Comparison of ENCODE assay signal across 8 cellular contexts in genomic region chr19:18660051-18660910, GRCh38. TPM values are rescaled to one million over a fixed set of nuclear protein-coding genes. Genes with fewer than 3 reads are reported as not detected.
DNase-seq lines count a peak whose midpoint lies in the region; ATAC-seq and TF ChIP-seq lines count a peak whose summit lies in the region.
"Had no signal": no experiment of that assay in that cellular context is flagged by ENCODE, and none has a peak within 500 bp of the region (broad histone marks: within the 10 kb centered on the region; RNA-seq: fewer than 3 reads in every experiment).

No MANE protein-coding gene starts in this region.

- DNase-seq in SK-N-SH = no peak
- peak; percentile 81 for DNase-seq in left ventricle myocardium superior
- DNase-seq in transverse colon = peak; percentile 28
- DNase-seq in activated T-cell treated with anti-CD3 and anti-CD28 coated beads, Interleukin-2, amount 50 U/mL, for 24 hours = no peak
- DNase-seq in KBM-7 = no peak
- DNase-seq: activated T-cell treated with anti-CD3 and anti-CD28 coated beads, Interleukin-2, amount 50 U/mL, for 72 hours; NCI-H748 treated with DMSO at 0.1 percent for 48 hours had no signal

- no peaks in the 10 kb centered on the region for H3K27me3 Mint-ChIP-seq in activated T-cell treated with anti-CD3 and anti-CD28 coated beads, Interleukin-2, amount 50 U/mL, for 24 hours

- no peak for TF ChIP-seq POLR2A in transverse colon (IDR thresholded peaks at IDR 0.05)

- H3K36me3 Mint-ChIP-seq in activated T-cell treated with anti-CD3 and anti-CD28 coated beads, Interleukin-2, amount 50 U/mL, for 24 hours (ENCODE audit: low read depth) = peaks cover 1% of the 10 kb centered on the region

- peak overlapping the region; percentile 28 for H3K9ac ChIP-seq in SK-N-SH

- no peak overlapping the region for H3K4me3 Mint-ChIP-seq in activated T-cell treated with anti-CD3 and anti-CD28 coated beads, Interleukin-2, amount 50 U/mL, for 24 hours
- H3K4me3 Mint-ChIP-seq: activated T-cell treated with anti-CD3 and anti-CD28 coated beads, Interleukin-2, amount 50 U/mL, for 72 hours had no signal

- peak overlapping the region; percentile 45 for H3K4me2 ChIP-seq in SK-N-SH

- no peaks in the 10 kb centered on the region for H3K27me3 ChIP-seq in SK-N-SH (ENCODE audit: insufficient read depth)
- H3K27me3 ChIP-seq in transverse colon = no peaks in the 10 kb centered on the region

- POLR2A ChIA-PET in SK-N-SH (lab: Yijun Ruan, JAX) = no interaction called here

- H3K4me1 ChIP-seq in SK-N-SH (ENCODE audit: control insufficient read depth in 1 of 2, insufficient read depth in 2 of 2, low read depth in 1 of 2, low read length in 1 of 2) = peaks cover 13 to 32% of the 10 kb centered on the region in 2 experiments; a peak in 3 of 4 replicates
- peaks cover 0 to 23% (median 0%) of the 10 kb centered on the region in 4 donors for H3K4me1 ChIP-seq in transverse colon

- WGBS in SK-N-SH (ENCODE audit: low lambda C conversion rate) = 68% methylated on average over 7 of the region's 37 CpGs
- WGBS in transverse colon (ENCODE audit: low coverage in 1 of 2), 2 donors = 92% methylated on average over 37 of the region's 37 CpGs; no CpG with 5 or more reads in 1 of the 2 donors

- no peaks in the 10 kb centered on the region for H3K9me3 ChIP-seq in SK-N-SH
- H3K9me3 ChIP-seq in transverse colon = no peaks in the 10 kb centered on the region

- H3F3A ChIP-seq in SK-N-SH (replicated peaks; ENCODE audit: insufficient read depth) = peaks cover 30% of the 10 kb centered on the region

- in situ Hi-C loops in transverse colon (cut with MboI; ENCODE audit: low pct_ligation_motif_present in 1 of 4, low pct_unique_long_range_greater_than_20kb in 1 of 4, low sequenced_read_pairs in 3 of 4) = no loop called here
- in situ Hi-C loops in KBM-7 (cut with MboI; ENCODE audit: low pct_unique_long_range_greater_than_20kb, low sequenced_read_pairs) = no loop called here

- H3K27ac Mint-ChIP-seq in activated T-cell treated with anti-CD3 and anti-CD28 coated beads, Interleukin-2, amount 50 U/mL, for 24 hours = no peak overlapping the region
- H3K27ac Mint-ChIP-seq: activated T-cell treated with anti-CD3 and anti-CD28 coated beads, Interleukin-2, amount 50 U/mL, for 72 hours had no signal

- H3K27ac ChIP-seq in SK-N-SH (ENCODE audit: low read depth in 2 of 2, low read length in 1 of 2) = peak overlapping the region in 1 of 2 experiments; percentile 64; a peak in 2 of 4 replicates
- peak overlapping the region; percentile 64 to 72 (median 69) for H3K27ac ChIP-seq in transverse colon

- H3K79me2 ChIP-seq in SK-N-SH (ENCODE audit: insufficient read depth) = 0 out of 2 replicates have a peak, but pooled peaks cover 3% of the 10 kb centered on the region

- intact Hi-C loops in left ventricle myocardium superior (cut with micrococcal nuclease) = no loop called here
- intact Hi-C loops in transverse colon (cut with DNase I; ENCODE audit: low total_unique reads) = no loop called here

- H3K9me3 Mint-ChIP-seq in activated T-cell treated with anti-CD3 and anti-CD28 coated beads, Interleukin-2, amount 50 U/mL, for 24 hours = no peaks in the 10 kb centered on the region
- H3K9me3 Mint-ChIP-seq: activated T-cell treated with anti-CD3 and anti-CD28 coated beads, Interleukin-2, amount 50 U/mL, for 72 hours had no signal

- H3K4me3 ChIP-seq in SK-N-SH (ENCODE audit: low read depth in 2 of 2, low read length in 1 of 2) (no peak overlapping the region; a peak in 1 of 4 replicates), transverse colon (no peak overlapping the region)

- no peak for TF ChIP-seq RAD21 in SK-N-SH (IDR thresholded peaks at IDR 0.05; ENCODE audit: low read length)

- CTCF ChIA-PET in SK-N-SH (lab: Yijun Ruan, JAX) = interaction anchor here (0.6 to 1.7 kb wide), 2 partner anchors 12 to 450 kb away, joined by 3 to 6 read pairs; no protein-coding TSS in a partner anchor

- H2AFZ ChIP-seq in SK-N-SH (ENCODE audit: low read depth) = peak overlapping the region; percentile 62; the same call in 1 of the 2 replicates

- H4K20me1 ChIP-seq in SK-N-SH (ENCODE audit: insufficient read depth) = no peaks in the 10 kb centered on the region

- peak; percentile 74 for ATAC-seq in left ventricle myocardium superior
- no peak for ATAC-seq in HG03196 (IDR thresholded peaks at IDR 0.05; ENCODE audit: unreplicated experiment)
- ATAC-seq: activated T-cell treated with anti-CD3 and anti-CD28 coated beads, Interleukin-2, amount 50 U/mL, for 72 hours had no signal

- H3K9me2 ChIP-seq in SK-N-SH = no peaks in the 10 kb centered on the region

- peaks cover 21% of the 10 kb centered on the region for H3K4me1 Mint-ChIP-seq in activated T-cell treated with anti-CD3 and anti-CD28 coated beads, Interleukin-2, amount 50 U/mL, for 24 hours (ENCODE audit: low read depth)

- TF ChIP-seq EP300 in SK-N-SH (IDR thresholded peaks at IDR 0.05; ENCODE audit: borderline replicate concordance in 1 of 2, low read depth in 1 of 2, low read length in 1 of 2) = no peak; a peak in 1 of 4 replicates
- no peak for TF ChIP-seq EP300 in transverse colon (IDR thresholded peaks at IDR 0.05; ENCODE audit: low read depth)

- no peak for TF ChIP-seq CTCF in SK-N-SH (IDR thresholded peaks at IDR 0.05)
- TF ChIP-seq CTCF in transverse colon (IDR thresholded peaks at IDR 0.05) = no peak

- H3K36me3 ChIP-seq in SK-N-SH (replicated peaks in 1 of 2; ENCODE audit: control insufficient read depth in 1 of 2, insufficient read depth in 2 of 2, low read length in 1 of 2) (no peaks in the 10 kb centered on the region), transverse colon (no peaks in the 10 kb centered on the region)

TF ChIP-seq in SK-N-SH, 30 proteins besides CTCF, POLR2A, EP300 and RAD21:
- TF ChIP-seq FOSL2 (IDR thresholded peaks at IDR 0.05; ENCODE audit: borderline replicate concordance, low read depth) = 0 out of 2 replicates have a peak, but pooled peaks have one; percentile 44
- TF ChIP-seq TCF12 (IDR thresholded peaks at IDR 0.05) = peak; percentile 43; the same call in 1 of the 2 replicates
- TF ChIP-seq GATA2 (CRISPR knock-in tag; IDR thresholded peaks at IDR 0.05) = no peak
- no peak for TF ChIP-seq YY1 (IDR thresholded peaks at IDR 0.05; ENCODE audit: low read depth)

RNA-seq across cellular contexts. Expression of gene CRTC1, which starts 23.2 kb away (rescaled TPM):
- 2.2 and 5.0 TPM in 2 replicates for polyA plus RNA-seq in SK-N-SH (2012; rRNA removed)
- 2.1 and 3.2 TPM in 2 replicates for polyA plus RNA-seq in SK-N-SH (2012; cell fraction: cytosol; rRNA removed)
- 21.9 and 27.2 TPM in 2 replicates for polyA plus RNA-seq in SK-N-SH (2012; cell fraction: nucleus; rRNA removed)
- 10.3 TPM for total RNA-seq in left ventricle myocardium superior
- 10 to 100 TPM in 1 of 4 donors, 1 to 10 TPM in 3; 6.2 to 17.6 (median 7.7) TPM for total RNA-seq in transverse colon

RNA-seq across cellular contexts. Expression of gene KLHL26, which starts 23.5 kb away (rescaled TPM):
- polyA plus RNA-seq in SK-N-SH (2012; rRNA removed) = 1.9 and 4.6 TPM in 2 replicates
- polyA plus RNA-seq in SK-N-SH (2012; cell fraction: cytosol; rRNA removed) = 1.7 and 1.8 TPM in 2 replicates
- 5.0 and 5.5 TPM in 2 replicates for polyA plus RNA-seq in SK-N-SH (2012; cell fraction: nucleus; rRNA removed)
- total RNA-seq in left ventricle myocardium superior = 5.8 TPM
- total RNA-seq in transverse colon = 10 to 100 TPM in 1 of 4 donors, 1 to 10 TPM in 3; 7.0 to 15.7 (median 7.6) TPM

RNA-seq across cellular contexts. Expression of gene TMEM59L, which starts 47.6 kb away (rescaled TPM):
- polyA plus RNA-seq in SK-N-SH (2012; rRNA removed) = 5.8 and 9.6 TPM in 2 replicates
- 4.5 and 7.3 TPM in 2 replicates for polyA plus RNA-seq in SK-N-SH (2012; cell fraction: cytosol; rRNA removed)
- polyA plus RNA-seq in SK-N-SH (2012; cell fraction: nucleus; rRNA removed) = 44.4 and 61.6 TPM in 2 replicates
- total RNA-seq in left ventricle myocardium superior (1.5 TPM), transverse colon (10 to 100 TPM in 2 of 4 donors, under 1 TPM in 2; 0.48 to 21.7 (median 8.6) TPM)

RNA-seq across cellular contexts. Expression of gene CRLF1, which starts 53.7 kb away (rescaled TPM):
- 0.71 and 0.84 TPM in 2 replicates for polyA plus RNA-seq in SK-N-SH (2012; rRNA removed)
- polyA plus RNA-seq in SK-N-SH (2012; cell fraction: cytosol; rRNA removed) = 0.77 and 1.1 TPM in 2 replicates
- 1.9 TPM in 2 replicates for polyA plus RNA-seq in SK-N-SH (2012; cell fraction: nucleus; rRNA removed)
- total RNA-seq in left ventricle myocardium superior (21.4 TPM), transverse colon (10 to 100 TPM in 1 of 4 donors, 1 to 10 TPM in 3; 1.1 to 21.0 (median 6.1) TPM)
- total RNA-seq: activated T-cell treated with anti-CD3 and anti-CD28 coated beads, Interleukin-2, amount 50 U/mL, for 72 hours had no signal

Comparison
In these comparisons a context has a peak if more than half of its experiments do, and no peak if none do; other contexts are left out.
1. DNase-seq: peak in left ventricle myocardium superior (single experiment) and transverse colon (single experiment); none in SK-N-SH (single experiment), activated T-cell treated with anti-CD3 and anti-CD28 coated beads, Interleukin-2, amount 50 U/mL, for 24 hours (single experiment) and KBM-7 (single experiment).